Comparison of ENCODE assay signal across 25 cellular contexts in the genomic region with DNA sequence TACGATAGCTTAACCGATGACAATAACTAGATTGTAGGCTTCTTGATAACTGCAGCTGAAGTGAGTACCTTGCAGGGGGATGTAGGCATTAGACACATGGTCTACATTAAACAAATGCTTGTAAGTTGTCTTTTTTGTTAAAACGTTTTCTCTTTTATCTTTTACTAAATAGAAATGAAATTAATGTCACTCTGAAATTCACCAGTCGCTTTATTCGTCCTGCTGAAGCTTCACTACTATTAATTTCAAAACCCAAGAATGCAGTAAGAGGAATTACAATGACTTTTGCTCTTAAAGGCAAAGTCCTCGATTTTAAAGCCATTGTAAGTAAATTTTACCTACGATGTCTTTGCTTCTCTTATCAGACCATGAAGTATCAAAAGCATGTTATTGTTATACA.
"Had no signal": no experiment of that assay in that cellular context is flagged by ENCODE, and none has a peak within 500 bp of the region (broad histone marks: within the 10 kb centered on the region; RNA-seq: fewer than 3 reads in every experiment).

No MANE protein-coding gene starts in this region.

- H3K27ac ChIP-seq: colonic mucosa, epithelial cell of prostate, esophagus squamous epithelium, gastrocnemius medialis, heart right ventricle, left lung, lower lobe of right lung had no signal

- H3K9me3 ChIP-seq: colonic mucosa, esophagus squamous epithelium, gastrocnemius medialis, heart right ventricle, left lung, lower lobe of right lung had no signal

- FAIRE-seq: endometrium, islet of Langerhans, keratinocyte had no signal

- H3K4me1 ChIP-seq: colonic mucosa, esophagus squamous epithelium, gastrocnemius medialis, heart right ventricle, left lung, lower lobe of right lung had no signal

- H3K27me3 ChIP-seq: colonic mucosa, esophagus squamous epithelium, gastrocnemius medialis, heart right ventricle, left lung had no signal

- H3K36me3 ChIP-seq: colonic mucosa, esophagus squamous epithelium, gastrocnemius medialis, heart right ventricle, left lung, lower lobe of right lung had no signal

- DNase-seq: colonic mucosa; cortex of kidney; effector CD8-positive, alpha-beta T cell; effector memory CD8-positive, alpha-beta T cell; endodermal cell; erythroblast; esophagus squamous epithelium; foreskin fibroblast; foreskin melanocyte; gastrocnemius medialis; glutamatergic neuron; head of caudate nucleus; heart right ventricle; hippocampal formation; left cardiac atrium; left lung; left ventricle myocardium superior; lower lobe of right lung; mesenchymal stem cell; midbrain; naive thymus-derived CD4-positive, alpha-beta T cell had no signal

- H3K4me3 ChIP-seq: colonic mucosa, esophagus squamous epithelium, gastrocnemius medialis, heart right ventricle, left lung, lower lobe of right lung had no signal
